20 cellular contexts compared by ENCODE assay signal in genomic region chr6:57305754-57306153, GRCh38. TPM values are rescaled to one million over a fixed set of nuclear protein-coding genes. Genes with fewer than 3 reads are reported as not detected.
DNase-seq lines count a peak whose midpoint lies in the region; ATAC-seq and TF ChIP-seq lines count a peak whose summit lies in the region.
"Had no signal": no experiment of that assay in that cellular context is flagged by ENCODE, and none has a peak within 500 bp of the region (broad histone marks: within the 10 kb centered on the region; RNA-seq: fewer than 3 reads in every experiment).

No MANE protein-coding gene starts in this region.

- ATAC-seq in left cardiac atrium, result peak; percentile 15 to 71
- ATAC-seq in left ventricle myocardium superior, result no peak
- no peak for ATAC-seq in HG03342 (IDR thresholded peaks at IDR 0.05; ENCODE audit: unreplicated experiment)
- ATAC-seq: CD8-positive, alpha-beta T cell had no signal

- H3K4me3 Mint-ChIP-seq in nephron, result no peak overlapping the region
- H3K4me3 Mint-ChIP-seq: activated CD4-positive, alpha-beta memory T cell treated with anti-CD3 and anti-CD28 coated beads for 36 hours; activated naive CD8-positive, alpha-beta T cell treated with anti-CD3 and anti-CD28 coated beads, Interleukin-2, amount 10 ng/mL, durations not matched to agents 7 days and 5 days; CD8-positive, alpha-beta T cell; endodermal cell had no signal

- 51% methylated on average over 2 of the region's 2 CpGs for WGBS in esophagus muscularis mucosa

- TF ChIP-seq POLR2A in esophagus muscularis mucosa (IDR thresholded peaks at IDR 0.05; ENCODE audit: low read depth), result no peak

- peak overlapping the region; percentile 64 to 76 (median 70) for H3K27ac ChIP-seq in esophagus muscularis mucosa (replicated peaks in 1 of 4)

- DNase-seq in left cardiac atrium (no peak), left ventricle myocardium superior (no peak), esophagus muscularis mucosa (ENCODE audit: extremely low spot score) (no peak), mesenteric fat pad (ENCODE audit: low spot score) (no peak), GF-D8 (lab: John Stamatoyannopoulos, UW) (no peak), NCI-H2196 treated with DMSO at 0.1 percent for 48 hours (lab: John Stamatoyannopoulos, UW; ENCODE audit: unreplicated experiment) (no peak)
- DNase-seq: 8988T; activated CD4-positive, alpha-beta memory T cell treated with anti-CD3 and anti-CD28 coated beads for 36 hours; activated naive CD8-positive, alpha-beta T cell treated with anti-CD3 and anti-CD28 coated beads, Interleukin-2, amount 10 ng/mL, durations not matched to agents 7 days and 5 days; activated T-cell treated with anti-CD3 and anti-CD28 coated beads, Interleukin-2, amount 50 U/mL, for 48 hours; CD8-positive, alpha-beta T cell; cerebellar nuclear complex; endodermal cell; H7; MM.1S; NCI-H1930 had no signal

- peaks cover 0 to 50% (median 45%) of the 10 kb centered on the region in 4 donors for H3K4me1 ChIP-seq in esophagus muscularis mucosa

- intact Hi-C loops in left cardiac atrium (cut with DNase I) (no loop called here), left ventricle myocardium superior (cut with micrococcal nuclease) (no loop called here), esophagus muscularis mucosa (cut with DNase I) (no loop called here)

- H3K27me3 ChIP-seq in esophagus muscularis mucosa, result no peaks in the 10 kb centered on the region

- no peaks in the 10 kb centered on the region for H3K36me3 Mint-ChIP-seq in nephron (ENCODE audit: low read depth)
- H3K36me3 Mint-ChIP-seq: activated CD4-positive, alpha-beta memory T cell treated with anti-CD3 and anti-CD28 coated beads for 36 hours; activated naive CD8-positive, alpha-beta T cell treated with anti-CD3 and anti-CD28 coated beads, Interleukin-2, amount 10 ng/mL, durations not matched to agents 7 days and 5 days; CD8-positive, alpha-beta T cell had no signal

- peak overlapping the region; percentile 88 to 93 (median 92) for H3K27ac Mint-ChIP-seq in nephron
- H3K27ac Mint-ChIP-seq: activated CD4-positive, alpha-beta memory T cell treated with anti-CD3 and anti-CD28 coated beads for 36 hours; activated naive CD8-positive, alpha-beta T cell treated with anti-CD3 and anti-CD28 coated beads, Interleukin-2, amount 10 ng/mL, durations not matched to agents 7 days and 5 days; CD8-positive, alpha-beta T cell; endodermal cell; progenitor cell of endocrine pancreas had no signal

- H3K27me3 Mint-ChIP-seq in nephron (ENCODE audit: low read depth), result peaks cover 4% of the 10 kb centered on the region
- H3K27me3 Mint-ChIP-seq: progenitor cell of endocrine pancreas had no signal

- H3K4me3 ChIP-seq in esophagus muscularis mucosa, result no peak overlapping the region
- H3K4me3 ChIP-seq: thoracic aorta had no signal

- peaks cover 28% of the 10 kb centered on the region for H3K4me1 Mint-ChIP-seq in nephron
- H3K4me1 Mint-ChIP-seq: activated naive CD8-positive, alpha-beta T cell treated with anti-CD3 and anti-CD28 coated beads, Interleukin-2, amount 10 ng/mL, durations not matched to agents 7 days and 5 days; endodermal cell had no signal

- no peak for TF ChIP-seq EP300 in esophagus muscularis mucosa (IDR thresholded peaks at IDR 0.05)

- no peaks in the 10 kb centered on the region for H3K9me3 ChIP-seq in esophagus muscularis mucosa
- H3K9me3 ChIP-seq: thoracic aorta had no signal

- TF ChIP-seq CTCF in esophagus muscularis mucosa (IDR thresholded peaks at IDR 0.05) (no peak), nephron (IDR thresholded peaks at IDR 0.05; ENCODE audit: unreplicated experiment in 3 of 3) (no peak)

- H3K36me3 ChIP-seq in esophagus muscularis mucosa, result no peaks in the 10 kb centered on the region
- H3K36me3 ChIP-seq: thoracic aorta had no signal

- no peaks in the 10 kb centered on the region for H3K9me3 Mint-ChIP-seq in nephron
- H3K9me3 Mint-ChIP-seq: activated CD4-positive, alpha-beta memory T cell treated with anti-CD3 and anti-CD28 coated beads for 36 hours; activated naive CD8-positive, alpha-beta T cell treated with anti-CD3 and anti-CD28 coated beads, Interleukin-2, amount 10 ng/mL, durations not matched to agents 7 days and 5 days; CD8-positive, alpha-beta T cell had no signal

RNA-seq across cellular contexts. Expression of gene PRIM2, which starts 11.7 kb away (rescaled TPM):
- total RNA-seq in left cardiac atrium (1 to 10 TPM; 4.2 to 4.4 TPM), left ventricle myocardium superior (4.2 TPM), esophagus muscularis mucosa (10 to 100 TPM in 1 of 4 donors, 1 to 10 TPM in 3; 6.0 to 15.0 (median 7.0) TPM), mesenteric fat pad (8.4 TPM)

Comparison
In these comparisons a context has a peak if more than half of its experiments do, and no peak if none do; other contexts are left out.
1. ATAC-seq: peak in left cardiac atrium (2 of 2); none in left ventricle myocardium superior (single experiment) and HG03342 (single experiment).